15 cellular contexts compared by ENCODE assay signal in the genomic region with DNA sequence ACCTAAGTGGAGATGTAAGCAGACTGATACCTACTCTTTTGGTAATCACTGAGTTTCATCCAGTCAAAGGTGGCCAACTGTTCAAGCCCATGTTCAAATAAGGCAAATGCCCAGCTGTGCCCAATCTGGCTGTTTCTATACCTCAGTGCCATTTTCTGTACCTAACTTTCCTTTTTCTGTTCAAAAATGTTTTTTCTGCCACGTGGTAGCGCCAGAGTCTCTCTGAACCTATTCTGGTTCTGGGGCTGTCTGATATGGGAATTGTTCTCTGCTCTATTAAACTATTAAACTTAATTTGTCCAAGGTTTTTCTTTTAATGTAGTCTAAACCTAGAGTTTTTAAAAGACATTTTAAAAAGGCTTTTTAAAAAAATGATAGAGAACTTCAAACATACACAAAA.
"Had no signal": no experiment of that assay in that cellular context is flagged by ENCODE, and none has a peak within 500 bp of the region (broad histone marks: within the 10 kb centered on the region; RNA-seq: fewer than 3 reads in every experiment).

No MANE protein-coding gene starts in this region.

- H3K27me3 ChIP-seq: sigmoid colon had no signal

- H3K27ac ChIP-seq: cardiac muscle cell, gastrocnemius medialis, heart right ventricle, sigmoid colon, upper lobe of right lung had no signal

- DNase-seq: activated CD4-positive, alpha-beta memory T cell treated with anti-CD3 and anti-CD28 coated beads for 36 hours; activated CD4-positive, CD25-positive, alpha-beta regulatory T cell treated with anti-CD3 and anti-CD28 coated beads, Interleukin-2, amount 50 U/mL, for 72 hours; activated naive CD8-positive, alpha-beta T cell treated with anti-CD3 and anti-CD28 coated beads, Interleukin-2, amount 50 U/mL, for 24 hours; gastrocnemius medialis; heart right ventricle; islet precursor cell; mammary epithelial cell; naive thymus-derived CD4-positive, alpha-beta T cell; sigmoid colon; stimulated activated CD4-positive, alpha-beta T cell treated with anti-CD3 and anti-CD28 coated beads, Interleukin-2, amount 100 ng/mL, for 24 hours; stimulated activated naive CD8-positive, alpha-beta T cell treated with anti-CD3 and anti-CD28 coated beads, Interleukin-15, Interleukin-2, amounts not matched to agents 100 U/mL and 50 U/mL, for 24 hours; upper lobe of right lung had no signal

- H3K4me3 ChIP-seq: cardiac muscle cell, gastrocnemius medialis, heart right ventricle, sigmoid colon, upper lobe of right lung had no signal

- H3K27me3 Mint-ChIP-seq: activated CD4-positive, alpha-beta memory T cell treated with anti-CD3 and anti-CD28 coated beads for 36 hours had no signal

- ATAC-seq: activated naive CD8-positive, alpha-beta T cell treated with anti-CD3 and anti-CD28 coated beads, Interleukin-2, amount 50 U/mL, for 24 hours; gastrocnemius medialis; heart right ventricle; left lobe of liver; naive thymus-derived CD4-positive, alpha-beta T cell; stimulated activated naive CD8-positive, alpha-beta T cell treated with anti-CD3 and anti-CD28 coated beads, Interleukin-15, Interleukin-2, amounts not matched to agents 100 U/mL and 50 U/mL, for 24 hours; upper lobe of right lung had no signal

- H3K4me3 Mint-ChIP-seq: activated CD4-positive, alpha-beta memory T cell treated with anti-CD3 and anti-CD28 coated beads for 36 hours; activated naive CD8-positive, alpha-beta T cell treated with anti-CD3 and anti-CD28 coated beads, Interleukin-2, amount 50 U/mL, for 24 hours; naive thymus-derived CD4-positive, alpha-beta T cell; T-helper 2 cell treated with Interferon-gamma antibody and Interleukin-4, amounts not matched to agents 5 μg/mL and 100 μg/mL, for 36 hours had no signal

- H3K36me3 Mint-ChIP-seq: activated CD4-positive, alpha-beta memory T cell treated with anti-CD3 and anti-CD28 coated beads for 36 hours had no signal

- H3K4me1 Mint-ChIP-seq: naive thymus-derived CD4-positive, alpha-beta T cell had no signal

- H3K9me3 ChIP-seq: gastrocnemius medialis, heart right ventricle, sigmoid colon, upper lobe of right lung had no signal

- H3K36me3 ChIP-seq: cardiac muscle cell, gastrocnemius medialis, heart right ventricle, sigmoid colon, upper lobe of right lung had no signal

- H3K4me1 ChIP-seq: gastrocnemius medialis, upper lobe of right lung had no signal

- H3K27ac Mint-ChIP-seq: activated CD4-positive, alpha-beta memory T cell treated with anti-CD3 and anti-CD28 coated beads for 36 hours; activated naive CD8-positive, alpha-beta T cell treated with anti-CD3 and anti-CD28 coated beads, Interleukin-2, amount 50 U/mL, for 24 hours; naive thymus-derived CD4-positive, alpha-beta T cell; T-helper 2 cell treated with Interferon-gamma antibody and Interleukin-4, amounts not matched to agents 5 μg/mL and 100 μg/mL, for 36 hours had no signal
